In the genomic region with DNA sequence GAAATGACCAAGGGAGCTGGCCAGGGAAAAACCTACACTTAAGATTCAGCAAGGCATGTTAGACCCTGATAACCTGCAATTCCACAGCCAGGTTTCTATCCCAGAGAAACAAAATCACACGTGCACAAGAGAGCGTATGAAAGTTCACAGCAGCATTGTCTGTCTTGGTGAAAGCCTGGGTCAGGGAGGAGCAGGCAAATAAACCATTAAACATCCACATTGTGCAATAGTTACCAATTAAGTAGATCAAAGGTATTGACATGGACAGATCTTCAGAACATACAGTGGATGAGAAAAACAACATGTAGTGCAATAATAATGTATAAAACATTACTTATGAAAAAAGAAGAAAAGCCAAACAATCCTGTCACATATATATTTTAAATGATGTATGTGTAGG, we compare ENCODE assay signal across 1 cellular context.
TF ChIP-seq lines count a peak whose summit lies in the region.

No MANE protein-coding gene starts in this region.

TF ChIP-seq in HepG2, 621 proteins besides CTCF, POLR2A, EP300 and RAD21 (continued from another document and continues in another):
- TF ChIP-seq PRDM10 (CRISPR knock-in tag; IDR thresholded peaks at IDR 0.05; ENCODE audit: low read depth) (no peak), MTA1 (CRISPR knock-in tag; IDR thresholded peaks at IDR 0.05; ENCODE audit: borderline replicate concordance) (no peak; the same call in 1 of the 2 replicates), BORCS8-MEF2B (CRISPR knock-in tag; IDR thresholded peaks at IDR 0.05) (no peak), ZSCAN31 (CRISPR knock-in tag; IDR thresholded peaks at IDR 0.05; ENCODE audit: low read depth) (no peak), ZNF292 (CRISPR knock-in tag; IDR thresholded peaks at IDR 0.05; ENCODE audit: borderline replicate concordance, low read depth) (no peak), MIER2 (CRISPR knock-in tag; IDR thresholded peaks at IDR 0.05) (no peak), SMARCE1 (IDR thresholded peaks at IDR 0.05; ENCODE audit: borderline replicate concordance) (no peak), BCL6 (CRISPR knock-in tag; IDR thresholded peaks at IDR 0.05) (peak; percentile 63), SMAD9 (CRISPR knock-in tag; IDR thresholded peaks at IDR 0.05) (no peak), ZNF720 (CRISPR knock-in tag; IDR thresholded peaks at IDR 0.05) (no peak), ZNF460 (CRISPR knock-in tag; IDR thresholded peaks at IDR 0.05; ENCODE audit: borderline replicate concordance) (no peak), THAP11 (CRISPR knock-in tag; IDR thresholded peaks at IDR 0.05) (0 out of 2 replicates have a peak, but pooled peaks have one; percentile 16), ZNF207 (IDR thresholded peaks at IDR 0.05; ENCODE audit: borderline replicate concordance) (no peak), ELF3 (CRISPR knock-in tag; IDR thresholded peaks at IDR 0.05) (peak; percentile 46; the same call in 1 of the 2 replicates), ZNF660 (CRISPR knock-in tag; IDR thresholded peaks at IDR 0.05; ENCODE audit: borderline replicate concordance, low read depth) (no peak), SYNCRIP (IDR thresholded peaks at IDR 0.05; ENCODE audit: insufficient read depth, low read depth, low read length) (no peak), CEBPZ (IDR thresholded peaks at IDR 0.05; ENCODE audit: low read length) (no peak), ONECUT2 (CRISPR knock-in tag; IDR thresholded peaks at IDR 0.05) (peak; percentile 62; the same call in 1 of the 2 replicates), ZNF572 (CRISPR knock-in tag; IDR thresholded peaks at IDR 0.05) (no peak), ZNF691 (CRISPR knock-in tag; IDR thresholded peaks at IDR 0.05; ENCODE audit: borderline replicate concordance, low read depth) (no peak), ZMYM2 (CRISPR knock-in tag; IDR thresholded peaks at IDR 0.05) (no peak), FOXA3 (CRISPR knock-in tag; IDR thresholded peaks at IDR 0.05) (peak; percentile 77), ZBTB10 (CRISPR knock-in tag; IDR thresholded peaks at IDR 0.05; ENCODE audit: borderline replicate concordance) (no peak), ZNF605 (CRISPR knock-in tag; IDR thresholded peaks at IDR 0.05) (no peak), ZSCAN21 (CRISPR knock-in tag; IDR thresholded peaks at IDR 0.05; ENCODE audit: borderline replicate concordance) (no peak), HMGA1 (CRISPR knock-in tag; conservative IDR thresholded peaks at IDR 0.05) (no peak), SRY (CRISPR knock-in tag; IDR thresholded peaks at IDR 0.05) (no peak), PRDM15 (CRISPR knock-in tag; IDR thresholded peaks at IDR 0.05) (no peak), ZNF343 (CRISPR knock-in tag; IDR thresholded peaks at IDR 0.05) (no peak), RFXAP (CRISPR knock-in tag; IDR thresholded peaks at IDR 0.05; ENCODE audit: borderline replicate concordance) (no peak), FOSL1 (CRISPR knock-in tag; IDR thresholded peaks at IDR 0.05; ENCODE audit: borderline replicate concordance) (no peak), FOSL2 (CRISPR knock-in tag; IDR thresholded peaks at IDR 0.05) (no peak), ZNF841 (CRISPR knock-in tag; IDR thresholded peaks at IDR 0.05; ENCODE audit: borderline replicate concordance) (no peak), ZNF674 (CRISPR knock-in tag; IDR thresholded peaks at IDR 0.05; ENCODE audit: low read depth) (no peak), REL (CRISPR knock-in tag; conservative IDR thresholded peaks at IDR 0.05) (no peak), THAP7 (CRISPR knock-in tag; IDR thresholded peaks at IDR 0.05) (no peak), THYN1 (CRISPR knock-in tag; IDR thresholded peaks at IDR 0.05; ENCODE audit: borderline replicate concordance, low read depth) (no peak), YY1 (IDR thresholded peaks at IDR 0.05; ENCODE audit: insufficient read depth, insufficient replicate concordance, low read depth, low read length) (no peak), ZFP90 (CRISPR knock-in tag; IDR thresholded peaks at IDR 0.05; ENCODE audit: borderline replicate concordance) (no peak), ZNF317 (CRISPR knock-in tag; IDR thresholded peaks at IDR 0.05) (no peak), HHEX (CRISPR knock-in tag; IDR thresholded peaks at IDR 0.05) (no peak), HIVEP1 (CRISPR knock-in tag; IDR thresholded peaks at IDR 0.05) (no peak)
- TF ChIP-seq, protein P1, sequence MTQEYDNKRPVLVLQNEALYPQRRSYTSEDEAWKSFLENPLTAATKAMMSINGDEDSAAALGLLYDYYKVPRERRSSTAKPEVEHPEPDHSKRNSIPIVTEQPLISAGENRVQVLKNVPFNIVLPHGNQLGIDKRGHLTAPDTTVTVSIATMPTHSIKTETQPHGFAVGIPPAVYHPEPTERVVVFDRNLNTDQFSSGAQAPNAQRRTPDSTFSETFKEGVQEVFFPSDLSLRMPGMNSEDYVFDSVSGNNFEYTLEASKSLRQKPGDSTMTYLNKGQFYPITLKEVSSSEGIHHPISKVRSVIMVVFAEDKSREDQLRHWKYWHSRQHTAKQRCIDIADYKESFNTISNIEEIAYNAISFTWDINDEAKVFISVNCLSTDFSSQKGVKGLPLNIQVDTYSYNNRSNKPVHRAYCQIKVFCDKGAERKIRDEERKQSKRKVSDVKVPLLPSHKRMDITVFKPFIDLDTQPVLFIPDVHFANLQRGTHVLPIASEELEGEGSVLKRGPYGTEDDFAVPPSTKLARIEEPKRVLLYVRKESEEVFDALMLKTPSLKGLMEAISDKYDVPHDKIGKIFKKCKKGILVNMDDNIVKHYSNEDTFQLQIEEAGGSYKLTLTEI (CRISPR knock-in tag; conservative IDR thresholded peaks at IDR 0.05): no peak
- TF ChIP-seq, protein P2, sequence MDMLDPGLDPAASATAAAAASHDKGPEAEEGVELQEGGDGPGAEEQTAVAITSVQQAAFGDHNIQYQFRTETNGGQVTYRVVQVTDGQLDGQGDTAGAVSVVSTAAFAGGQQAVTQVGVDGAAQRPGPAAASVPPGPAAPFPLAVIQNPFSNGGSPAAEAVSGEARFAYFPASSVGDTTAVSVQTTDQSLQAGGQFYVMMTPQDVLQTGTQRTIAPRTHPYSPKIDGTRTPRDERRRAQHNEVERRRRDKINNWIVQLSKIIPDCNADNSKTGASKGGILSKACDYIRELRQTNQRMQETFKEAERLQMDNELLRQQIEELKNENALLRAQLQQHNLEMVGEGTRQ (IDR thresholded peaks at IDR 0.05; ENCODE audit: low read depth, low read length): no peak
- TF ChIP-seq, protein P2 (CRISPR knock-in tag; IDR thresholded peaks at IDR 0.05; ENCODE audit: borderline replicate concordance): no peak
